ENCODE assay signal across 26 cellular contexts in the genomic region with DNA sequence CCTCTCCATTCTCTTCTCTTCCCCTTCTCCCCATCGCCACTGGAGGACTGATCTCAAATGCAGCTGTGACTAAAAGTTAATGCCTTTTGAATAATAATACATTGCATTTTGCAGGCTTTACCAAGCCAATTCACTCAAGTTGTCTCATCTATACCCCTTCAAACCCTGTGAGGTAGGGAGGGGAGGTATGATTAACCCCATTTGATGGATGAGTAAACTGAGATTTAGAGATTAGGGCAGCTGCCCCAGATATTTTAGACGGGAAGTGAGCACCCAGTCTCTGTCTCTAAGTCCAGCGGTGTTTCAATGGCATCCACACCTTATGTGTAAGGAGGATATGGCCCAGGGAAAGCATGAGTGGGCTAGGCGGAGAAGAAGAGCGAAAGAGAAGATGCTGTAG. TPM values are rescaled to one million over a fixed set of nuclear protein-coding genes. Genes with fewer than 3 reads are reported as not detected.
"Had no signal": no experiment of that assay in that cellular context is flagged by ENCODE, and none has a peak within 500 bp of the region (broad histone marks: within the 10 kb centered on the region; RNA-seq: fewer than 3 reads in every experiment).

No MANE protein-coding gene starts in this region.

- H3K36me3 Mint-ChIP-seq: activated naive CD4-positive, alpha-beta T cell treated with anti-CD3 and anti-CD28 coated beads, Interleukin-2, amount 50 U/mL, for 24 hours; T-cell had no signal

- H3K4me3 Mint-ChIP-seq: activated CD8-positive, alpha-beta T cell treated with anti-CD3 and anti-CD28 coated beads, Interleukin-2, amount 10 ng/mL, durations not matched to agents 7 days and 5 days; activated naive CD4-positive, alpha-beta T cell treated with anti-CD3 and anti-CD28 coated beads, Interleukin-2, amount 50 U/mL, for 24 hours; T-cell; T-helper 2 cell treated with Interferon-gamma antibody and Interleukin-4, amounts not matched to agents 5 μg/mL and 100 μg/mL, for 36 hours had no signal

- H3K4me3 ChIP-seq: body of pancreas, prostate gland, right atrium auricular region, upper lobe of right lung had no signal

- H3K27ac Mint-ChIP-seq: activated CD8-positive, alpha-beta T cell treated with anti-CD3 and anti-CD28 coated beads, Interleukin-2, amount 10 ng/mL, durations not matched to agents 7 days and 5 days; activated naive CD4-positive, alpha-beta T cell treated with anti-CD3 and anti-CD28 coated beads, Interleukin-2, amount 50 U/mL, for 24 hours; T-cell; T-helper 2 cell treated with Interferon-gamma antibody and Interleukin-4, amounts not matched to agents 5 μg/mL and 100 μg/mL, for 36 hours had no signal

- H3K9me3 Mint-ChIP-seq: activated naive CD4-positive, alpha-beta T cell treated with anti-CD3 and anti-CD28 coated beads, Interleukin-2, amount 50 U/mL, for 24 hours; neural crest cell; T-helper 2 cell treated with Interferon-gamma antibody and Interleukin-4, amounts not matched to agents 5 μg/mL and 100 μg/mL, for 36 hours had no signal

- H3K4me1 ChIP-seq: body of pancreas, prostate gland, upper lobe of right lung had no signal

- ATAC-seq: activated CD8-positive, alpha-beta T cell treated with anti-CD3 and anti-CD28 coated beads, Interleukin-2, amount 10 ng/mL, durations not matched to agents 7 days and 5 days; body of pancreas; stimulated activated naive CD8-positive, alpha-beta T cell treated with anti-CD3 and anti-CD28 coated beads, Interleukin-15, Interleukin-2, amounts not matched to agents 100 U/mL and 50 U/mL, for 24 hours; upper lobe of right lung had no signal

- H3K27me3 Mint-ChIP-seq: activated naive CD4-positive, alpha-beta T cell treated with anti-CD3 and anti-CD28 coated beads, Interleukin-2, amount 50 U/mL, for 24 hours had no signal

- H3K27me3 ChIP-seq: body of pancreas, esophagus muscularis mucosa, right atrium auricular region, upper lobe of right lung had no signal

- DNase-seq: activated CD4-positive, alpha-beta T cell treated with anti-CD3 and anti-CD28 coated beads for 1 hour; activated CD4-positive, alpha-beta T cell treated with anti-CD3 and anti-CD28 coated beads, Interleukin-2, amount 50 U/mL, for 1 hour; activated CD8-positive, alpha-beta T cell treated with anti-CD3 and anti-CD28 coated beads, Interleukin-2, amount 10 ng/mL, durations not matched to agents 7 days and 5 days; activated gamma-delta T cell treated with Interleukin-2 at 50 U/mL for 16 hours; anterior cingulate cortex; body of pancreas; caudate nucleus; dermis blood vessel endothelial cell; effector CD8-positive, alpha-beta T cell; hippocampal formation; stimulated activated CD4-positive, alpha-beta T cell treated with anti-CD3 and anti-CD28 coated beads, Interleukin-4, amount 100 ng/mL, for 4 hours; stimulated activated naive CD8-positive, alpha-beta T cell treated with anti-CD3 and anti-CD28 coated beads, Interleukin-15, Interleukin-2, amounts not matched to agents 100 U/mL and 50 U/mL, for 24 hours; T-cell; upper lobe of right lung; WERI-Rb-1 had no signal

- H3K9me3 ChIP-seq: body of pancreas, esophagus muscularis mucosa, prostate gland, right atrium auricular region, upper lobe of right lung had no signal

- H3K4me1 Mint-ChIP-seq: activated naive CD4-positive, alpha-beta T cell treated with anti-CD3 and anti-CD28 coated beads, Interleukin-2, amount 50 U/mL, for 24 hours had no signal

- H3K36me3 ChIP-seq: esophagus muscularis mucosa, prostate gland, right atrium auricular region, upper lobe of right lung, WERI-Rb-1 had no signal

- H3K27ac ChIP-seq: body of pancreas, esophagus muscularis mucosa, prostate gland, right atrium auricular region, upper lobe of right lung, WERI-Rb-1 had no signal

RNA-seq across cellular contexts. Expression of a gene that starts 1.1 kb away (rescaled TPM):
- total RNA-seq: body of pancreas, dermis blood vessel endothelial cell, endothelial cell of umbilical vein, esophagus muscularis mucosa, frontal cortex, liver, neural crest cell, osteoblast, right atrium auricular region, subcutaneous adipose tissue, upper lobe of right lung had no signal
- polyA plus RNA-seq: endothelial cell of umbilical vein had no signal

RNA-seq across cellular contexts. Expression of a gene that starts 34.6 kb away (rescaled TPM):
- total RNA-seq: activated CD8-positive, alpha-beta T cell treated with anti-CD3 and anti-CD28 coated beads, Interleukin-2, amount 10 ng/mL, durations not matched to agents 7 days and 5 days; dermis blood vessel endothelial cell; endothelial cell of umbilical vein; esophagus muscularis mucosa; frontal cortex; neural crest cell; right atrium auricular region; upper lobe of right lung had no signal
- polyA plus RNA-seq: endothelial cell of umbilical vein had no signal

RNA-seq across cellular contexts. Expression of a gene that starts 52.8 kb away (rescaled TPM):
- total RNA-seq: activated CD8-positive, alpha-beta T cell treated with anti-CD3 and anti-CD28 coated beads, Interleukin-2, amount 10 ng/mL, durations not matched to agents 7 days and 5 days; endothelial cell of umbilical vein; esophagus muscularis mucosa; upper lobe of right lung had no signal
